In the genomic region with DNA sequence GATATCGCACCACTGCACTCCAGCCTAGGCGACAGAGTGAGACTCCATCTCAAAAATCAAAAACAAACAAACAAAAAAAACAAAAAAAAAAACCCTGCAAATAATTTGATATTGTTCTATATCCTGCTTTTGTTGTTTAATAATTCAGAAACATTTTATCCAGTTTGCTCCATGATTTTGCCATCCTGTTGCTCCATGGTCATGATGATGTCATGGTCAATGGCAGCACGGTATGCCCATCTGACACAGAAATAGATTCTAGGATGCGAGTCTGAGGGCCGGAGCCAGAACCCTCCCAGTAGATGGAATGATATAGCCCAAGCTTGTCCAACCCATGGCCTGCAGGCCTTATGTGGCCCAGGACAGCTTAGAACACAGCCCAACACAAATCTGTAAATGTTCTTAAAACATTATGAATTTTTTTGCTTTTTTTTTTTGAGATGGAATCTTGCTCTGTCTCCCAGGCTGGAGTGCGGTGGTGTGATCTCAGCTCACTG, we compare ENCODE assay signal across 8 cellular contexts.
"Had no signal": no experiment of that assay in that cellular context is flagged by ENCODE, and none has a peak within 500 bp of the region (broad histone marks: within the 10 kb centered on the region; RNA-seq: fewer than 3 reads in every experiment).

No MANE protein-coding gene starts in this region.

- ATAC-seq: GM12878 had no signal

- DNase-seq: GDM1, GF-D8 had no signal

- FAIRE-seq: G401.6, GM12878, GM12891, GM12892, GM18507, GM19239 had no signal

- H3K4me3 ChIP-seq: GM12878 had no signal
